In genomic region chr15:92848852-92849598, GRCh38 we compare ENCODE assay signal across 1 cellular context.
TF ChIP-seq lines count a peak whose summit lies in the region.

No MANE protein-coding gene starts in this region.

TF ChIP-seq in K562, 482 proteins besides CTCF, POLR2A, EP300 and RAD21 (continued from another document and continues in another):
- TF ChIP-seq, protein P1, sequence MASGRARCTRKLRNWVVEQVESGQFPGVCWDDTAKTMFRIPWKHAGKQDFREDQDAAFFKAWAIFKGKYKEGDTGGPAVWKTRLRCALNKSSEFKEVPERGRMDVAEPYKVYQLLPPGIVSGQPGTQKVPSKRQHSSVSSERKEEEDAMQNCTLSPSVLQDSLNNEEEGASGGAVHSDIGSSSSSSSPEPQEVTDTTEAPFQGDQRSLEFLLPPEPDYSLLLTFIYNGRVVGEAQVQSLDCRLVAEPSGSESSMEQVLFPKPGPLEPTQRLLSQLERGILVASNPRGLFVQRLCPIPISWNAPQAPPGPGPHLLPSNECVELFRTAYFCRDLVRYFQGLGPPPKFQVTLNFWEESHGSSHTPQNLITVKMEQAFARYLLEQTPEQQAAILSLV (tag; IDR thresholded peaks at IDR 0.05), result no peak
- TF ChIP-seq, protein P2, sequence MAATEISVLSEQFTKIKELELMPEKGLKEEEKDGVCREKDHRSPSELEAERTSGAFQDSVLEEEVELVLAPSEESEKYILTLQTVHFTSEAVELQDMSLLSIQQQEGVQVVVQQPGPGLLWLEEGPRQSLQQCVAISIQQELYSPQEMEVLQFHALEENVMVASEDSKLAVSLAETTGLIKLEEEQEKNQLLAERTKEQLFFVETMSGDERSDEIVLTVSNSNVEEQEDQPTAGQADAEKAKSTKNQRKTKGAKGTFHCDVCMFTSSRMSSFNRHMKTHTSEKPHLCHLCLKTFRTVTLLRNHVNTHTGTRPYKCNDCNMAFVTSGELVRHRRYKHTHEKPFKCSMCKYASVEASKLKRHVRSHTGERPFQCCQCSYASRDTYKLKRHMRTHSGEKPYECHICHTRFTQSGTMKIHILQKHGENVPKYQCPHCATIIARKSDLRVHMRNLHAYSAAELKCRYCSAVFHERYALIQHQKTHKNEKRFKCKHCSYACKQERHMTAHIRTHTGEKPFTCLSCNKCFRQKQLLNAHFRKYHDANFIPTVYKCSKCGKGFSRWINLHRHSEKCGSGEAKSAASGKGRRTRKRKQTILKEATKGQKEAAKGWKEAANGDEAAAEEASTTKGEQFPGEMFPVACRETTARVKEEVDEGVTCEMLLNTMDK (IDR thresholded peaks at IDR 0.05; ENCODE audit: borderline replicate concordance, insufficient read depth, low read depth, low read length, poor library complexity, severe bottlenecking), result no peak
- TF ChIP-seq GTF3C2 (IDR thresholded peaks at IDR 0.05; ENCODE audit: borderline replicate concordance, extremely low read depth, insufficient read length) (peak; percentile 54), EP400 (IDR thresholded peaks at IDR 0.05) (peak; percentile 39), ZKSCAN1 (IDR thresholded peaks at IDR 0.05; ENCODE audit: low read depth, low read length) (no peak), PHB2 (IDR thresholded peaks at IDR 0.05; ENCODE audit: low read depth) (0 out of 2 replicates have a peak, but pooled peaks have one; percentile 33), ZNF778 (CRISPR knock-in tag; IDR thresholded peaks at IDR 0.05) (no peak), YBX1 (IDR thresholded peaks at IDR 0.05) (no peak), BACH1 (tag; IDR thresholded peaks at IDR 0.05) (peak; percentile 51; the same call in 1 of the 2 replicates), SMARCA5 (IDR thresholded peaks at IDR 0.05) (peak; percentile 36; the same call in 1 of the 2 replicates), CEBPG (CRISPR knock-in tag; IDR thresholded peaks at IDR 0.05) (no peak), CEBPG (tag; conservative IDR thresholded peaks at IDR 0.05 in 1 of 2, IDR thresholded peaks at IDR 0.05 in 1 of 2) (peak; percentile 68 to 82), ZNF668 (CRISPR knock-in tag; IDR thresholded peaks at IDR 0.05) (no peak), HEY1 (CRISPR knock-in tag; IDR thresholded peaks at IDR 0.05; ENCODE audit: borderline replicate concordance) (no peak), AFF1 (IDR thresholded peaks at IDR 0.05; ENCODE audit: low read depth in 1 of 2, partially characterized antibody in 2 of 2) (no peak), SMARCC2 (IDR thresholded peaks at IDR 0.05; ENCODE audit: low read depth) (peak; percentile 84; the same call in 1 of the 2 replicates), JUNB (CRISPR knock-in tag; conservative IDR thresholded peaks at IDR 0.05) (no peak), ATF1 (CRISPR knock-in tag; IDR thresholded peaks at IDR 0.05) (no peak), ATF1 (tag; IDR thresholded peaks at IDR 0.05) (peak; percentile 77), PHF21A (IDR thresholded peaks at IDR 0.05; ENCODE audit: borderline replicate concordance, low read depth) (no peak), ZNF174 (CRISPR knock-in tag; IDR thresholded peaks at IDR 0.05) (0 out of 2 replicates have a peak, but pooled peaks have one; percentile 15), SP2 (IDR thresholded peaks at IDR 0.05; ENCODE audit: extremely low read depth, low read depth, low read length, poor library complexity, severe bottlenecking) (no peak), ZHX1 (conservative IDR thresholded peaks at IDR 0.05; ENCODE audit: low read length) (no peak), ETV6 (IDR thresholded peaks at IDR 0.05; ENCODE audit: borderline replicate concordance in 1 of 2, low read depth in 2 of 2, low read length in 1 of 2) (0 out of 4 replicates have a peak, but pooled peaks of 1 of the 2 experiments have one; percentile 12), ETV6 (CRISPR knock-in tag; IDR thresholded peaks at IDR 0.05; ENCODE audit: borderline replicate concordance) (no peak), SMAD3 (CRISPR knock-in tag; conservative IDR thresholded peaks at IDR 0.05) (peak; percentile 68; the same call in 1 of the 2 replicates), MEF2D (tag; conservative IDR thresholded peaks at IDR 0.05; ENCODE audit: low read depth) (peak; percentile 12; the same call in 1 of the 2 replicates), BHLHE40 (IDR thresholded peaks at IDR 0.05; ENCODE audit: low read length) (no peak), CREM (IDR thresholded peaks at IDR 0.05; ENCODE audit: low read depth) (peak; percentile 89), CTBP1 (IDR thresholded peaks at IDR 0.05; ENCODE audit: borderline replicate concordance) (peak; percentile 66; the same call in 1 of the 2 replicates), MTA1 (IDR thresholded peaks at IDR 0.05; ENCODE audit: borderline replicate concordance) (peak; percentile 67; the same call in 1 of the 2 replicates), TSC22D4 (tag; IDR thresholded peaks at IDR 0.05) (no peak), SNAPC5 (CRISPR knock-in tag; IDR thresholded peaks at IDR 0.05) (no peak), POLR3A (IDR thresholded peaks at IDR 0.05; ENCODE audit: borderline replicate concordance, extremely low read depth, insufficient read depth, insufficient read length) (no peak), ZBED1 (IDR thresholded peaks at IDR 0.05) (no peak), TCF7 (IDR thresholded peaks at IDR 0.05; ENCODE audit: borderline replicate concordance) (no peak)
- TF ChIP-seq, protein P3, sequence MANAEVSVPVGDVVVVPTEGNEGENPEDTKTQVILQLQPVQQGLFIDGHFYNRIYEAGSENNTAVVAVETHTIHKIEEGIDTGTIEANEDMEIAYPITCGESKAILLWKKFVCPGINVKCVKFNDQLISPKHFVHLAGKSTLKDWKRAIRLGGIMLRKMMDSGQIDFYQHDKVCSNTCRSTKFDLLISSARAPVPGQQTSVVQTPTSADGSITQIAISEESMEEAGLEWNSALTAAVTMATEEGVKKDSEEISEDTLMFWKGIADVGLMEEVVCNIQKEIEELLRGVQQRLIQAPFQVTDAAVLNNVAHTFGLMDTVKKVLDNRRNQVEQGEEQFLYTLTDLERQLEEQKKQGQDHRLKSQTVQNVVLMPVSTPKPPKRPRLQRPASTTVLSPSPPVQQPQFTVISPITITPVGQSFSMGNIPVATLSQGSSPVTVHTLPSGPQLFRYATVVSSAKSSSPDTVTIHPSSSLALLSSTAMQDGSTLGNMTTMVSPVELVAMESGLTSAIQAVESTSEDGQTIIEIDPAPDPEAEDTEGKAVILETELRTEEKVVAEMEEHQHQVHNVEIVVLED (CRISPR knock-in tag; IDR thresholded peaks at IDR 0.05), result no peak
- TF ChIP-seq, protein P4, sequence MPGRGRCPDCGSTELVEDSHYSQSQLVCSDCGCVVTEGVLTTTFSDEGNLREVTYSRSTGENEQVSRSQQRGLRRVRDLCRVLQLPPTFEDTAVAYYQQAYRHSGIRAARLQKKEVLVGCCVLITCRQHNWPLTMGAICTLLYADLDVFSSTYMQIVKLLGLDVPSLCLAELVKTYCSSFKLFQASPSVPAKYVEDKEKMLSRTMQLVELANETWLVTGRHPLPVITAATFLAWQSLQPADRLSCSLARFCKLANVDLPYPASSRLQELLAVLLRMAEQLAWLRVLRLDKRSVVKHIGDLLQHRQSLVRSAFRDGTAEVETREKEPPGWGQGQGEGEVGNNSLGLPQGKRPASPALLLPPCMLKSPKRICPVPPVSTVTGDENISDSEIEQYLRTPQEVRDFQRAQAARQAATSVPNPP (IDR thresholded peaks at IDR 0.05; ENCODE audit: borderline replicate concordance, insufficient read depth, insufficient read length), result no peak
- TF ChIP-seq, protein P5, sequence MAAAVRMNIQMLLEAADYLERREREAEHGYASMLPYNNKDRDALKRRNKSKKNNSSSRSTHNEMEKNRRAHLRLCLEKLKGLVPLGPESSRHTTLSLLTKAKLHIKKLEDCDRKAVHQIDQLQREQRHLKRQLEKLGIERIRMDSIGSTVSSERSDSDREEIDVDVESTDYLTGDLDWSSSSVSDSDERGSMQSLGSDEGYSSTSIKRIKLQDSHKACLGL (CRISPR knock-in tag; IDR thresholded peaks at IDR 0.05; ENCODE audit: borderline replicate concordance, poor library complexity, severe bottlenecking), result no peak
- TF ChIP-seq, protein P6, sequence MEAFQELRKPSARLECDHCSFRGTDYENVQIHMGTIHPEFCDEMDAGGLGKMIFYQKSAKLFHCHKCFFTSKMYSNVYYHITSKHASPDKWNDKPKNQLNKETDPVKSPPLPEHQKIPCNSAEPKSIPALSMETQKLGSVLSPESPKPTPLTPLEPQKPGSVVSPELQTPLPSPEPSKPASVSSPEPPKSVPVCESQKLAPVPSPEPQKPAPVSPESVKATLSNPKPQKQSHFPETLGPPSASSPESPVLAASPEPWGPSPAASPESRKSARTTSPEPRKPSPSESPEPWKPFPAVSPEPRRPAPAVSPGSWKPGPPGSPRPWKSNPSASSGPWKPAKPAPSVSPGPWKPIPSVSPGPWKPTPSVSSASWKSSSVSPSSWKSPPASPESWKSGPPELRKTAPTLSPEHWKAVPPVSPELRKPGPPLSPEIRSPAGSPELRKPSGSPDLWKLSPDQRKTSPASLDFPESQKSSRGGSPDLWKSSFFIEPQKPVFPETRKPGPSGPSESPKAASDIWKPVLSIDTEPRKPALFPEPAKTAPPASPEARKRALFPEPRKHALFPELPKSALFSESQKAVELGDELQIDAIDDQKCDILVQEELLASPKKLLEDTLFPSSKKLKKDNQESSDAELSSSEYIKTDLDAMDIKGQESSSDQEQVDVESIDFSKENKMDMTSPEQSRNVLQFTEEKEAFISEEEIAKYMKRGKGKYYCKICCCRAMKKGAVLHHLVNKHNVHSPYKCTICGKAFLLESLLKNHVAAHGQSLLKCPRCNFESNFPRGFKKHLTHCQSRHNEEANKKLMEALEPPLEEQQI (IDR thresholded peaks at IDR 0.05), result 0 out of 2 replicates have a peak, but pooled peaks have one; percentile 54
- TF ChIP-seq, protein P7, sequence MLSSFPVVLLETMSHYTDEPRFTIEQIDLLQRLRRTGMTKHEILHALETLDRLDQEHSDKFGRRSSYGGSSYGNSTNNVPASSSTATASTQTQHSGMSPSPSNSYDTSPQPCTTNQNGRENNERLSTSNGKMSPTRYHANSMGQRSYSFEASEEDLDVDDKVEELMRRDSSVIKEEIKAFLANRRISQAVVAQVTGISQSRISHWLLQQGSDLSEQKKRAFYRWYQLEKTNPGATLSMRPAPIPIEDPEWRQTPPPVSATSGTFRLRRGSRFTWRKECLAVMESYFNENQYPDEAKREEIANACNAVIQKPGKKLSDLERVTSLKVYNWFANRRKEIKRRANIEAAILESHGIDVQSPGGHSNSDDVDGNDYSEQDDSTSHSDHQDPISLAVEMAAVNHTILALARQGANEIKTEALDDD (IDR thresholded peaks at IDR 0.05), result peak; percentile 61; the same call in 1 of the 2 replicates
